ENCODE assay signal across 11 cellular contexts in the genomic region with DNA sequence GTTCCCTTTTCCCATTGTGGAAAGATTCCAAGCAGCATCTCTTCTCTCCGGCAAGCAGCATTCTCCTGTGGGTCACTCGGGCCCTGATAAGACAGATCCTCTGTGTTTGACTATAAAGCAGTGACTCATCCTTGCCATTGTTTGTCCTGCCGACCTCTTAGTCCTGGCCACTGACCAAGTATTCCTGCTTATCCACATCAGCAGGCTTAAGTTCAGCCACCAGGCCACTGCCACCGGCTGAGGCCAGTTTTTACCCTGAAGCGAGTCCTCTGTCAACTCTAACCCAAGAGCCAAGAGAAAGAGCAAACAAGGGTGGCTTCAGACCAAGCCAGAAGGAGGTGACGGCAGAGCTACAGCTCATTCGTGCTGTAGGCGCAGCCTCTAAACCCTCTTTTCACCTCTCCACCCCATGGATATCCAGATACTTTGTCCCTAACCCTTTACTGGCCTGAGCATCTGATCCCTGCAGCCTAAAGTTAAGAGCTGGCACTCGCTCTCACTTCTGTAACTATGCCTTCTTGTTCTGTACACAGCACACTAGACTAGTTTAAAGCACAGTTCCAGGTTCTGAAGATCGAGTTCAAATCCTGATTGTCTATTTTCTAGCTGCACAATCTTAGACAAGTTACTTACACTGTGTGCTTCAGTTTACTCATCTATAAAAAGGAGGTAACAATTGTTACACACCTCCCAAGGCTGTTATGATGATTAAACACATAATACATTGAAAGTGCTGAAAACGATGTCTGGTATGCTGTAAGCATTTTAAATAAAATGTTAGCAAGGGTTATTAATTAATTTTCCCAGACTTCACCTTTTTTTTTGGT. TPM values are rescaled to one million over a fixed set of nuclear protein-coding genes. Genes with fewer than 3 reads are reported as not detected.
DNase-seq lines count a peak whose midpoint lies in the region; ATAC-seq, FAIRE-seq and TF ChIP-seq lines count a peak whose summit lies in the region.
"Had no signal": no experiment of that assay in that cellular context is flagged by ENCODE, and none has a peak within 500 bp of the region (broad histone marks: within the 10 kb centered on the region; RNA-seq: fewer than 3 reads in every experiment).

No MANE protein-coding gene starts in this region.

- DNase-seq in NCI-H146 treated with DMSO at 0.1 percent for 48 hours (lab: John Stamatoyannopoulos, UW; ENCODE audit: unreplicated experiment) (peak; percentile 91), choroid plexus epithelial cell (ENCODE audit: low read depth) (peak; percentile 38), right lobe of liver (peak; percentile 80 to 85 (median 81)), NCI-H2227 (lab: John Stamatoyannopoulos, UW; ENCODE audit: unreplicated experiment) (no peak), GM19239 (ENCODE audit: insufficient read length, low spot score) (no peak), 8988T (no peak)
- DNase-seq: stimulated activated naive CD8-positive, alpha-beta T cell treated with anti-CD3 and anti-CD28 coated beads, Interleukin-15, amount 100 ng/mL, for 72 hours had no signal

- intact Hi-C loops in right lobe of liver (cut with DNase I), result no loop called here

- no peaks in the 10 kb centered on the region for H3K36me3 ChIP-seq in right lobe of liver
- H3K36me3 ChIP-seq: HAP-1 had no signal

- H3K4me1 ChIP-seq in right lobe of liver, result peaks cover 0 to 14% (median 0%) of the 10 kb centered on the region in 4 donors
- H3K4me1 ChIP-seq: HAP-1 had no signal

- no peak for TF ChIP-seq POLR2A in right lobe of liver (IDR thresholded peaks at IDR 0.05)

- H3K4me3 ChIP-seq in choroid plexus epithelial cell (ENCODE audit: low read depth, low read length) (no peak overlapping the region), right lobe of liver (no peak overlapping the region)
- H3K4me3 ChIP-seq: HAP-1 had no signal

- no peak for FAIRE-seq in GM19239 (lab: Jason Lieb, UNC)

- 23% methylated on average over 10 of the region's 11 CpGs for WGBS in right lobe of liver (ENCODE audit: insufficient coverage, low coverage, low lambda C conversion rate, missing lambda C conversion rate)

- H3K27ac ChIP-seq in 22Rv1, result peak overlapping the region; percentile 80
- peak overlapping the region in 1 of 3 donors; percentile 46 for H3K27ac ChIP-seq in right lobe of liver

- H3K9me3 ChIP-seq in right lobe of liver, result no peaks in the 10 kb centered on the region
- H3K9me3 ChIP-seq: HAP-1 had no signal

- H3K27me3 ChIP-seq in right lobe of liver, result no peaks in the 10 kb centered on the region

- TF ChIP-seq CTCF in 22Rv1 (IDR thresholded peaks at IDR 0.05), result no peak
- no peak for TF ChIP-seq CTCF in choroid plexus epithelial cell (conservative IDR thresholded peaks at IDR 0.05; ENCODE audit: low read depth, low read length)
- no peak for TF ChIP-seq CTCF in right lobe of liver (IDR thresholded peaks at IDR 0.05)

- ATAC-seq in right lobe of liver, result peak; percentile 92 to 98 (median 96)
- ATAC-seq in GM19395 (IDR thresholded peaks at IDR 0.05; ENCODE audit: unreplicated experiment), result no peak
- ATAC-seq: stimulated activated naive CD8-positive, alpha-beta T cell treated with anti-CD3 and anti-CD28 coated beads, Interleukin-15, amount 100 ng/mL, for 72 hours had no signal

RNA-seq across cellular contexts. Expression of a gene that starts 31.0 kb away (rescaled TPM):
- total RNA-seq in right lobe of liver, result 1 to 10 TPM; 1.2 to 5.9 (median 1.9) TPM
- total RNA-seq: lung microvascular endothelial cell had no signal

Comparison
In these comparisons a context has a peak if more than half of its experiments do, and no peak if none do; other contexts are left out.
1. DNase-seq: peak in NCI-H146 treated with DMSO at 0.1 percent for 48 hours (single experiment), choroid plexus epithelial cell (single experiment) and right lobe of liver (3 of 3); none in NCI-H2227 (single experiment), GM19239 (single experiment) and 8988T (single experiment).